In genomic region chr3:46690798-46691197, GRCh38 we compare ENCODE assay signal across 16 cellular contexts. TPM values are rescaled to one million over a fixed set of nuclear protein-coding genes. Genes with fewer than 3 reads are reported as not detected.
A peak's percentile ranks its signal among the peaks of the same experiment; 100 is the strongest.
DNase-seq lines count a peak whose midpoint lies in the region; ATAC-seq and TF ChIP-seq lines count a peak whose summit lies in the region.
"Had no signal": no experiment of that assay in that cellular context is flagged by ENCODE, and none has a peak within 500 bp of the region (broad histone marks: within the 10 kb centered on the region; RNA-seq: fewer than 3 reads in every experiment).

No MANE protein-coding gene starts in this region.

- H3K4me3 Mint-ChIP-seq in Calu3 (ENCODE audit: low read depth, unreplicated experiment) (peak overlapping the region; percentile 93), GM23338 (no peak overlapping the region)

- H3K36me3 Mint-ChIP-seq in Calu3 (ENCODE audit: insufficient read depth, unreplicated experiment) (peaks cover 31% of the 10 kb centered on the region), GM23338 (ENCODE audit: low read depth) (no peaks in the 10 kb centered on the region; the same call in 2 of the 3 replicates)

- no peaks in the 10 kb centered on the region for H3K36me3 ChIP-seq in GM23338 (ENCODE audit: insufficient read depth)
- H3K36me3 ChIP-seq: adrenal gland had no signal

- H3K4me1 Mint-ChIP-seq in Calu3 (ENCODE audit: low read depth, unreplicated experiment) (peaks cover 24% of the 10 kb centered on the region), GM23338 (peaks cover 15% of the 10 kb centered on the region)

- no peak overlapping the region for H3K4me3 ChIP-seq in skin epidermis
- no peak overlapping the region for H3K4me3 ChIP-seq in GM23338
- H3K4me3 ChIP-seq: adrenal gland, dorsolateral prefrontal cortex, gastrocnemius medialis had no signal

- H3K79me2 ChIP-seq in GM23338 (replicated peaks; ENCODE audit: insufficient read depth) = no peaks in the 10 kb centered on the region

- no peaks in the 10 kb centered on the region for H3K9me2 ChIP-seq in GM23338 (ENCODE audit: insufficient read depth)

- no peaks in the 10 kb centered on the region; the same call in 1 of the 2 replicates for H3K4me1 ChIP-seq in GM23338 (ENCODE audit: insufficient read depth)

- CTCF ChIA-PET in Calu3 (lab: Charles Lee) (no interaction called here), RWPE1 (lab: Yijun Ruan, JAX) (interaction anchor here (0.6 to 0.7 kb wide), 2 partner anchors 148 to 202 kb away, joined by 3 to 4 read pairs; no protein-coding TSS in a partner anchor)

- H3K9me3 Mint-ChIP-seq in Calu3 (ENCODE audit: low read depth, unreplicated experiment) (no peaks in the 10 kb centered on the region), GM23338 (no peaks in the 10 kb centered on the region)
- H3K9me3 Mint-ChIP-seq: CD8-positive, alpha-beta T cell had no signal

- no peaks in the 10 kb centered on the region for H3K27me3 Mint-ChIP-seq in Calu3 (ENCODE audit: unreplicated experiment)
- H3K27me3 Mint-ChIP-seq in GM23338 (ENCODE audit: insufficient read depth, low read depth, poor library complexity) = peaks cover 38% of the 10 kb centered on the region

- no peak overlapping the region for H2AFZ ChIP-seq in GM23338

- H3K4me2 ChIP-seq in GM23338 = no peak overlapping the region

- BruUV-seq in Calu3 (replicated peaks; lab: Mats Ljungman, UMichigan) = no TSS peak

- TF ChIP-seq CTCF in Calu3 (IDR thresholded peaks at IDR 0.05; ENCODE audit: unreplicated experiment) (no peak), RWPE1 (conservative IDR thresholded peaks at IDR 0.05; ENCODE audit: low read depth) (no peak), GM23338 (conservative IDR thresholded peaks at IDR 0.05; ENCODE audit: low read depth in 2 of 2) (no peak)

- no peaks in the 10 kb centered on the region for H3F3A ChIP-seq in GM23338 (replicated peaks; ENCODE audit: low read depth)

- DNase-seq in Calu3 (peak; percentile 63), RWPE1 (ENCODE audit: low spot score) (peak; percentile 66), left ventricle myocardium superior (peak; percentile 81), DMS153 (lab: John Stamatoyannopoulos, UW) (no peak), GM23338 (ENCODE audit: low spot score) (no peak)
- DNase-seq: activated CD8-positive, alpha-beta memory T cell treated with anti-CD3 and anti-CD28 coated beads, Interleukin-2, amount 50 U/mL, for 4 hours; CD8-positive, alpha-beta T cell; dorsolateral prefrontal cortex; gastrocnemius medialis; kidney glomerular epithelial cell; NCI-H446 treated with DMSO at 0.1 percent for 48 hours; SHP77 treated with DMSO at 0.1 percent for 48 hours had no signal

- no peaks in the 10 kb centered on the region for H4K20me1 ChIP-seq in GM23338 (replicated peaks; ENCODE audit: insufficient read depth)

- peaks cover 29% of the 10 kb centered on the region for H3K27me3 ChIP-seq in GM23338 (ENCODE audit: insufficient read depth)
- H3K27me3 ChIP-seq: adrenal gland, gastrocnemius medialis had no signal

- ATAC-seq in left ventricle myocardium superior (peak; percentile 54), GM18520 (IDR thresholded peaks at IDR 0.05; ENCODE audit: unreplicated experiment) (no peak), HG02798 (IDR thresholded peaks at IDR 0.05; ENCODE audit: poor library complexity, unreplicated experiment) (no peak), GM23338 (no peak)
- ATAC-seq: CD8-positive, alpha-beta T cell; gastrocnemius medialis had no signal

- H3K27ac Mint-ChIP-seq in Calu3 (ENCODE audit: unreplicated experiment) (peak overlapping the region; percentile 75), GM23338 (no peak overlapping the region)
- H3K27ac Mint-ChIP-seq: CD8-positive, alpha-beta T cell had no signal

- intact Hi-C loops in Calu3 (cut with micrococcal nuclease; ENCODE audit: unreplicated experiment) (no loop called here), left ventricle myocardium superior (cut with micrococcal nuclease) (no loop called here)

- POLR2A ChIA-PET in RWPE1 (lab: Yijun Ruan, JAX; ENCODE audit: low non-redundant PET) = no interaction called here

- peak overlapping the region; percentile 100 for H3K27ac ChIP-seq in RWPE1
- peak overlapping the region in 16 of 21 experiments; percentile 2 to 97 (median 85) for H3K27ac ChIP-seq in skin epidermis
- H3K27ac ChIP-seq in GM23338 (ENCODE audit: low read depth) = no peak overlapping the region
- H3K27ac ChIP-seq: adrenal gland, dorsolateral prefrontal cortex had no signal

TF ChIP-seq in GM23338, 12 proteins besides CTCF, POLR2A, EP300 and RAD21 (continues in another document):
- TF ChIP-seq EZH2phosphoT487 (IDR thresholded peaks at IDR 0.05; ENCODE audit: unreplicated experiment) (no peak), ZNF114 (CRISPR knock-in tag; IDR thresholded peaks at IDR 0.05) (no peak), REST (IDR thresholded peaks at IDR 0.05; ENCODE audit: unreplicated experiment) (no peak)

RNA-seq across cellular contexts. Expression of gene ALS2CL, which starts 2.7 kb away (rescaled TPM):
- 39.6 and 46.7 TPM in 2 replicates for total RNA-seq in Calu3 (2022)
- total RNA-seq in left ventricle myocardium superior = 33.1 TPM
- total RNA-seq in GM23338 (2014; rRNA removed; shearing (Covaris generic)) = 8.7 and 11.8 TPM in 2 replicates
- 2.6 and 3.4 TPM in 2 replicates for polyA plus RNA-seq in GM23338 (2016; fragmentation: Nextera tagmentation; extraction: Ambion mirVana)

RNA-seq across cellular contexts. Expression of gene TMIE, which starts 10.4 kb away (rescaled TPM):
- total RNA-seq in Calu3 (2022) (0.26 TPM in 1 of 2 replicates, not detected in the other), left ventricle myocardium superior (0.74 TPM)
- 0.16 and 1.2 TPM in 2 replicates for total RNA-seq in GM23338 (2014; rRNA removed; shearing (Covaris generic))
- 0.70 and 0.84 TPM in 2 replicates for polyA plus RNA-seq in GM23338 (2016; fragmentation: Nextera tagmentation; extraction: Ambion mirVana)

RNA-seq across cellular contexts. Expression of gene PRSS50, which starts 26.9 kb away (rescaled TPM):
- total RNA-seq in Calu3 (2022) (not detected in 2 replicates), left ventricle myocardium superior (0.10 TPM)
- total RNA-seq in GM23338 (2014; rRNA removed; shearing (Covaris generic)) = 1.4 and 1.5 TPM in 2 replicates
- 0.50 and 0.60 TPM in 2 replicates for polyA plus RNA-seq in GM23338 (2016; fragmentation: Nextera tagmentation; extraction: Ambion mirVana)
- total RNA-seq: CD8-positive, alpha-beta T cell; gastrocnemius medialis had no signal

Comparison
In these comparisons a context has a peak if more than half of its experiments do, and no peak if none do; other contexts are left out.
1. DNase-seq: peak in Calu3 (single experiment), RWPE1 (single experiment) and left ventricle myocardium superior (single experiment); none in DMS153 (single experiment) and GM23338 (single experiment).